In the genomic region with DNA sequence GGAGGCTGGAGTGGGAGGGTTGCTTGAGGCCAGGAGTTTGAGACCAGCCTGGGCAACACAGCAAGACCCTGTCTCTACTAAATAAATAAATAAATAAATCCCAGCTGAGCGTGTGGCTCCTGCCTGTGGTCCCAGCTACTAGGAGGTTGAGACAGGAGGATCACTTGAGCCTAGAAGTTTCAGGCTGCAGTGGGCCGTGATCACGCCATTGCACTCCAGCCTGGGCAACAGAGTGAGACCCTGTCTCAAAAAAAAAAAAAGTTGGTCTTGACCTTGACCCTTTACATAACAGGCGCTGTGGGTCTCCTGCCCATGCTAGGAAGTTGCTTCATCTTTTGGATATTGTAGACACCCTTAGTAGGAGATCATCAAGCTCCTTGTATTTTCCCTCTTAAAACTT, we compare ENCODE assay signal across 21 cellular contexts. TPM values are rescaled to one million over a fixed set of nuclear protein-coding genes. Genes with fewer than 3 reads are reported as not detected.
DNase-seq lines count a peak whose midpoint lies in the region; ATAC-seq, FAIRE-seq and TF ChIP-seq lines count a peak whose summit lies in the region.
"Had no signal": no experiment of that assay in that cellular context is flagged by ENCODE, and none has a peak within 500 bp of the region (broad histone marks: within the 10 kb centered on the region; RNA-seq: fewer than 3 reads in every experiment).

No MANE protein-coding gene starts in this region.

- H3K27me3 ChIP-seq in HepG2 (ENCODE audit: control insufficient read depth in 1 of 2, insufficient read depth in 2 of 2, low read length in 2 of 2) (no peaks in the 10 kb centered on the region), right lobe of liver (no peaks in the 10 kb centered on the region), K562 (ENCODE audit: control insufficient read depth in 2 of 2, insufficient read depth in 2 of 2, low read length in 2 of 2) (no peaks in the 10 kb centered on the region; a peak in 1 of 5 replicates)
- H3K27me3 ChIP-seq: BLaER1 treated with 17β-estradiol and CSF1 and Interleukin-3, amounts not matched to agents 10 nM and 100 nM had no signal

- no peaks in the 10 kb centered on the region for H3K9me1 ChIP-seq in K562 (ENCODE audit: control insufficient read depth, insufficient read depth, low read length)

- DNase-seq in HepG2 (ENCODE audit: low spot score) (no peak), right lobe of liver (no peak), K562 (ENCODE audit: extremely low read depth in 1 of 4, low spot score in 3 of 4) (no peak)
- DNase-seq: AML-193; Calu3; CD4-positive, alpha-beta T cell; CD8-positive, alpha-beta T cell; DMS79 treated with DMSO at 0.1 percent for 48 hours; GF-D8 had no signal

- FAIRE-seq in HepG2 (lab: Jason Lieb, UNC) (no peak), K562 (lab: Jason Lieb, UNC) (no peak)
- FAIRE-seq: A549, D721Med, G401.6, GM12891, GM19239 had no signal

- TF ChIP-seq RAD21 in HepG2 (CRISPR knock-in tag; IDR thresholded peaks at IDR 0.05) (no peak), K562 (CRISPR knock-in tag; conservative IDR thresholded peaks at IDR 0.05 in 1 of 2, IDR thresholded peaks at IDR 0.05 in 1 of 2) (no peak)

- H2AFZ ChIP-seq in HepG2 (ENCODE audit: low read length) (no peak overlapping the region), K562 (ENCODE audit: low read depth, low read length) (no peak overlapping the region)

- intact Hi-C loops in HepG2 (cut with micrococcal nuclease; ENCODE audit: unreplicated experiment) (no loop called here), right lobe of liver (cut with DNase I) (no loop called here), K562 (cut with micrococcal nuclease) (no loop called here)

- POLR2A ChIA-PET in HepG2 (lab: Yijun Ruan, JAX) (interaction anchor here (0.6 to 1.2 kb wide), 2 partner anchors 8 to 384 kb away, joined by 4 to 5 read pairs; no protein-coding TSS in a partner anchor), K562 (lab: Yijun Ruan, JAX) (interaction anchor here (1.1 kb wide), 1 partner anchor 22 kb away, joined by 3 read pairs; no protein-coding TSS in a partner anchor)

- H3K9me3 ChIP-seq in HepG2 (ENCODE audit: low read length) (no peaks in the 10 kb centered on the region), right lobe of liver (no peaks in the 10 kb centered on the region), K562 (replicated peaks; ENCODE audit: control insufficient read depth, insufficient read depth, low read depth, low read length) (no peaks in the 10 kb centered on the region)
- H3K9me3 ChIP-seq: A549; BLaER1 treated with 17β-estradiol and CSF1 and Interleukin-3, amounts not matched to agents 10 nM and 100 nM; Caco-2 had no signal

- no TSS peak for BruUV-seq in HepG2 (replicated peaks; lab: Mats Ljungman, UMichigan)
- no TSS peak for BruUV-seq in K562 (replicated peaks; lab: Mats Ljungman, UMichigan)

- in situ Hi-C loops in HepG2 (cut with HindIII; ENCODE audit: extremely low pct_ligation_motif_present, low pct_unique_long_range_greater_than_20kb) (no loop called here), K562 (cut with MboI) (no loop called here)

- TF ChIP-seq CTCF in HepG2 (CRISPR knock-in tag; IDR thresholded peaks at IDR 0.05) (no peak), right lobe of liver (IDR thresholded peaks at IDR 0.05) (no peak), K562 (IDR thresholded peaks at IDR 0.05 in 2 of 3, conservative IDR thresholded peaks at IDR 0.05 in 1 of 3; ENCODE audit: insufficient read depth in 2 of 3, low read depth in 1 of 3, low read length in 3 of 3) (no peak)

- H3K4me3 ChIP-seq in HepG2 (replicated peaks in 1 of 3; ENCODE audit: insufficient read depth in 1 of 3, low read depth in 2 of 3, low read length in 3 of 3) (no peak overlapping the region), right lobe of liver (no peak overlapping the region), K562 (no peak overlapping the region)
- H3K4me3 ChIP-seq: A549; BLaER1 treated with 17β-estradiol and CSF1 and Interleukin-3, amounts not matched to agents 10 nM and 100 nM had no signal

- H3K4me1 ChIP-seq in HepG2 (ENCODE audit: insufficient read depth, low read length) (peaks cover 38% of the 10 kb centered on the region), right lobe of liver (peaks cover 0 to 24% (median 11%) of the 10 kb centered on the region in 4 donors), K562 (replicated peaks in 1 of 2; ENCODE audit: control insufficient read depth in 2 of 2, insufficient read depth in 2 of 2, low read length in 2 of 2) (peaks cover 0 to 5% of the 10 kb centered on the region in 2 experiments; a peak in 1 of 5 replicates)
- H3K4me1 ChIP-seq: A549 had no signal

- H3K27ac ChIP-seq in HepG2 (ENCODE audit: extremely low read length, insufficient read depth, low read length) (no peak overlapping the region), right lobe of liver (no peak overlapping the region), K562 (ENCODE audit: extremely low read depth, low read depth, low read length) (no peak overlapping the region)
- H3K27ac ChIP-seq: 22Rv1; A549; BLaER1 treated with 17β-estradiol and CSF1 and Interleukin-3, amounts not matched to agents 10 nM and 100 nM; C4-2B had no signal

- CTCF ChIA-PET in HepG2 (lab: Yijun Ruan, JAX; ENCODE audit: low intra/inter-chr PET ratio, low total read pairs), result no interaction called here
- CTCF ChIA-PET in K562 (lab: Yijun Ruan, JAX; ENCODE audit: low intra/inter-chr PET ratio), result no interaction called here

- 100% methylated on average over 4 of the region's 4 CpGs for WGBS in HepG2 (ENCODE audit: low lambda C conversion rate)
- 100% methylated on average over 2 of the region's 4 CpGs for WGBS in right lobe of liver (ENCODE audit: insufficient coverage, low coverage, low lambda C conversion rate, missing lambda C conversion rate)
- 63% methylated on average over 4 of the region's 4 CpGs for WGBS in K562 (ENCODE audit: insufficient coverage, low coverage, missing lambda C conversion rate)

- H4K20me1 ChIP-seq in HepG2 (ENCODE audit: insufficient read depth, low read length), result no peaks in the 10 kb centered on the region
- no peaks in the 10 kb centered on the region; the same call in 1 of the 2 replicates for H4K20me1 ChIP-seq in K562 (replicated peaks; ENCODE audit: control insufficient read depth, insufficient read depth, low read length)

- H3K36me3 ChIP-seq in HepG2 (replicated peaks in 1 of 2; ENCODE audit: control insufficient read depth in 1 of 2, insufficient read depth in 2 of 2, low read length in 2 of 2) (peaks cover 1 to 7% of the 10 kb centered on the region in 2 experiments; a peak in 2 of 5 replicates), right lobe of liver (no peaks in the 10 kb centered on the region), K562 (ENCODE audit: control insufficient read depth, insufficient read depth, low read length) (no peaks in the 10 kb centered on the region)

- H3K79me2 ChIP-seq in HepG2 (ENCODE audit: insufficient read depth, low read length) (peaks cover 9% of the 10 kb centered on the region), K562 (ENCODE audit: control insufficient read depth, insufficient read depth, low read length) (no peaks in the 10 kb centered on the region)

- TF ChIP-seq POLR2A in HepG2 (IDR thresholded peaks at IDR 0.05; ENCODE audit: insufficient read depth in 1 of 2, low read depth in 2 of 2, low read length in 2 of 2), result no peak
- TF ChIP-seq POLR2A in right lobe of liver (IDR thresholded peaks at IDR 0.05), result no peak
- TF ChIP-seq POLR2A in K562 (conservative IDR thresholded peaks at IDR 0.05), result no peak

- ATAC-seq in HepG2 (no peak), right lobe of liver (no peak), K562 (no peak), HG02588 (IDR thresholded peaks at IDR 0.05; ENCODE audit: unreplicated experiment) (no peak)
- ATAC-seq: A549; CD8-positive, alpha-beta T cell had no signal

- TF ChIP-seq EP300 in HepG2 (IDR thresholded peaks at IDR 0.05; ENCODE audit: low read depth in 2 of 2, low read length in 2 of 2), result no peak
- TF ChIP-seq EP300 in HepG2 (CRISPR knock-in tag; IDR thresholded peaks at IDR 0.05; ENCODE audit: borderline replicate concordance), result no peak
- no peak for TF ChIP-seq EP300 in K562 (IDR thresholded peaks at IDR 0.05; ENCODE audit: low read length)

- H3K4me2 ChIP-seq in HepG2 (ENCODE audit: low read depth, low read length), result no peak overlapping the region
- H3K4me2 ChIP-seq in K562 (ENCODE audit: insufficient read depth, low read length), result no peak overlapping the region
- H3K4me2 ChIP-seq: A549; BLaER1 treated with 17β-estradiol and CSF1 and Interleukin-3, amounts not matched to agents 10 nM and 100 nM had no signal

- H3K9ac ChIP-seq in HepG2 (ENCODE audit: insufficient read depth, low read depth, low read length), result no peak overlapping the region
- no peak overlapping the region for H3K9ac ChIP-seq in K562 (ENCODE audit: insufficient read depth in 1 of 2, low read depth in 2 of 2, low read length in 2 of 2)
- H3K9ac ChIP-seq: BLaER1 treated with 17β-estradiol and CSF1 and Interleukin-3, amounts not matched to agents 10 nM and 100 nM had no signal

RNA-seq across cellular contexts. Expression of a gene that starts 11.4 kb away (rescaled TPM):
- total RNA-seq in HepG2 (2016; rRNA removed; fragmentation: Illumina TruSeq; extraction: Trizol) (32.0 and 87.3 TPM in 2 replicates), right lobe of liver (10 to 100 TPM; 25.1 to 60.9 (median 36.9) TPM), K562 (2014; rRNA removed) (3.1 and 5.0 TPM in 2 replicates), K562 (2014; rRNA removed; fragmentation: Illumina TruSeq; extraction: Trizol) (2.3 and 2.9 TPM in 2 replicates), K562 (2015; rRNA removed; fragmentation: Illumina TruSeq; extraction: Trizol) (4.1 and 4.4 TPM in 2 replicates), K562 (2021) (6.1 and 6.2 TPM in 2 replicates)
- total RNA-seq in HepG2 (2016; cell fraction: cytosol; rRNA removed; fragmentation: Illumina TruSeq; extraction: Trizol; ENCODE audit: low read depth), result 20.7 and 23.9 TPM in 2 replicates
- total RNA-seq in HepG2 (2016; cell fraction: insoluble cytoplasmic fraction; rRNA removed; fragmentation: Illumina TruSeq; extraction: Trizol), result 26.9 and 94.3 TPM in 2 replicates
- total RNA-seq in HepG2 (2016; cell fraction: membrane; rRNA removed; fragmentation: Illumina TruSeq; extraction: Trizol), result 19.8 and 21.0 TPM in 2 replicates
- 90.8 and 95.0 TPM in 2 replicates for total RNA-seq in HepG2 (2016; cell fraction: nucleus; rRNA removed; fragmentation: Illumina TruSeq; extraction: Trizol)
- polyA plus RNA-seq in HepG2 (2011; rRNA removed) (109 and 117 TPM in 2 replicates), K562 (2011; rRNA removed) (3.5 and 11.4 TPM in 2 replicates), K562 (2014; fragmentation: Illumina TruSeq; extraction: Trizol) (3.0 and 5.4 TPM in 2 replicates), K562 (2014; fragmentation: Nextera tagmentation; extraction: Ambion mirVana) (1 to 10 TPM in 1 of 2 experiments, under 1 TPM in 1; 0.89 to 1.5 TPM), K562 (2014; rRNA removed) (4.9 and 7.2 TPM in 2 replicates)
- 68.6 and 80.4 TPM in 2 replicates for polyA plus RNA-seq in HepG2 (2011; cell fraction: cytosol; rRNA removed)
- 334 and 438 TPM in 2 replicates for polyA plus RNA-seq in HepG2 (2011; cell fraction: nucleus; rRNA removed)
- polyA plus RNA-seq in HepG2 (2012), result 79.7 and 97.7 TPM in 2 replicates
- polyA plus RNA-seq in HepG2 (2016; cell fraction: cytosol; fragmentation: Illumina TruSeq; extraction: Trizol; ENCODE audit: low read depth), result 8.6 and 9.0 TPM in 2 replicates
- polyA plus RNA-seq in HepG2 (2016; cell fraction: insoluble cytoplasmic fraction; fragmentation: Illumina TruSeq; extraction: Trizol; ENCODE audit: low read depth), result 26.3 and 30.3 TPM in 2 replicates
- polyA plus RNA-seq in HepG2 (2016; cell fraction: membrane; fragmentation: Illumina TruSeq; extraction: Trizol; ENCODE audit: low read depth), result 13.4 and 14.3 TPM in 2 replicates
- 198 and 222 TPM in 2 replicates for polyA plus RNA-seq in HepG2 (2016; cell fraction: nucleus; fragmentation: Illumina TruSeq; extraction: Trizol; ENCODE audit: insufficient read depth, low read depth)
- polyA minus RNA-seq in HepG2 (2011; rRNA and poly(A)+ RNA removed; ENCODE audit: low replicate concordance), result 87.1 and 260 TPM in 2 replicates
- 32.1 and 36.7 TPM in 2 replicates for polyA minus RNA-seq in HepG2 (2011; cell fraction: cytosol; rRNA and poly(A)+ RNA removed)
- polyA minus RNA-seq in HepG2 (2011; cell fraction: nucleus; rRNA and poly(A)+ RNA removed), result 111 and 114 TPM in 2 replicates
- 7.3 and 27.3 TPM in 2 replicates for total RNA-seq in K562 (2011; cell fraction: chromatin; rRNA removed; ENCODE audit: low replicate concordance)
- 14.8 and 20.1 TPM in 2 replicates for total RNA-seq in K562 (2011; cell fraction: nucleolus; rRNA removed)
- 10.8 and 12.2 TPM in 2 replicates for total RNA-seq in K562 (2011; cell fraction: nucleoplasm; rRNA removed)
- polyA plus RNA-seq in K562 (2011; cell fraction: cytosol; rRNA removed), result 5.9 and 9.2 TPM in 2 replicates
- 22.4 and 48.3 TPM in 2 replicates for polyA plus RNA-seq in K562 (2011; cell fraction: nucleus; rRNA removed)
- polyA plus RNA-seq in K562 (2012), result 4.7 and 17.1 TPM in 2 replicates
- polyA minus RNA-seq in K562 (2011; rRNA and poly(A)+ RNA removed), result 6.7 and 8.8 TPM in 2 replicates
- polyA minus RNA-seq in K562 (2011; cell fraction: cytosol; rRNA and poly(A)+ RNA removed), result 3.3 and 5.7 TPM in 2 replicates
- polyA minus RNA-seq in K562 (2011; cell fraction: nucleus; rRNA and poly(A)+ RNA removed), result 12.0 and 22.5 TPM in 2 replicates

RNA-seq across cellular contexts. Expression of a gene that starts 31.3 kb away (rescaled TPM):
- not detected in 2 replicates for total RNA-seq in HepG2 (2016; rRNA removed; fragmentation: Illumina TruSeq; extraction: Trizol)
- not detected in 2 replicates for total RNA-seq in HepG2 (2016; cell fraction: cytosol; rRNA removed; fragmentation: Illumina TruSeq; extraction: Trizol; ENCODE audit: low read depth)
- total RNA-seq in HepG2 (2016; cell fraction: insoluble cytoplasmic fraction; rRNA removed; fragmentation: Illumina TruSeq; extraction: Trizol), result 0.09 TPM in 1 of 2 replicates, not detected in the other
- not detected in 2 replicates for total RNA-seq in HepG2 (2016; cell fraction: membrane; rRNA removed; fragmentation: Illumina TruSeq; extraction: Trizol)
- not detected in 2 replicates for total RNA-seq in HepG2 (2016; cell fraction: nucleus; rRNA removed; fragmentation: Illumina TruSeq; extraction: Trizol)
- polyA plus RNA-seq in HepG2 (2011; rRNA removed), result 1.4 and 2.2 TPM in 2 replicates
- polyA plus RNA-seq in HepG2 (2011; cell fraction: cytosol; rRNA removed), result 0.56 and 1.1 TPM in 2 replicates
- 7.9 and 10.0 TPM in 2 replicates for polyA plus RNA-seq in HepG2 (2011; cell fraction: nucleus; rRNA removed)
- polyA plus RNA-seq in HepG2 (2012), result 4.3 and 5.0 TPM in 2 replicates
- polyA plus RNA-seq in HepG2 (2016; cell fraction: cytosol; fragmentation: Illumina TruSeq; extraction: Trizol; ENCODE audit: low read depth), result not detected in 2 replicates
- not detected in 2 replicates for polyA plus RNA-seq in HepG2 (2016; cell fraction: insoluble cytoplasmic fraction; fragmentation: Illumina TruSeq; extraction: Trizol; ENCODE audit: low read depth)
- polyA plus RNA-seq in HepG2 (2016; cell fraction: membrane; fragmentation: Illumina TruSeq; extraction: Trizol; ENCODE audit: low read depth), result not detected in 2 replicates
- polyA plus RNA-seq in HepG2 (2016; cell fraction: nucleus; fragmentation: Illumina TruSeq; extraction: Trizol; ENCODE audit: insufficient read depth, low read depth), result 1.1 TPM in 1 of 2 replicates, not detected in the other
- 0.07 and 1.3 TPM in 2 replicates for polyA minus RNA-seq in HepG2 (2011; rRNA and poly(A)+ RNA removed; ENCODE audit: low replicate concordance)
- not detected in 2 replicates for polyA minus RNA-seq in HepG2 (2011; cell fraction: cytosol; rRNA and poly(A)+ RNA removed)
- polyA minus RNA-seq in HepG2 (2011; cell fraction: nucleus; rRNA and poly(A)+ RNA removed), result 0.64 and 0.87 TPM in 2 replicates
- total RNA-seq in right lobe of liver, result 10 to 100 TPM in 2 of 6 experiments, 1 to 10 TPM in 4; 1.0 to 11.3 (median 3.8) TPM
- total RNA-seq in K562 (2011; cell fraction: chromatin; rRNA removed; ENCODE audit: low replicate concordance), result not detected in 2 replicates
- not detected in 2 replicates for total RNA-seq in K562 (2011; cell fraction: nucleolus; rRNA removed)
- total RNA-seq in K562 (2011; cell fraction: nucleoplasm; rRNA removed), result not detected in 2 replicates
- not detected in 2 replicates for total RNA-seq in K562 (2014; rRNA removed)
- not detected in 2 replicates for total RNA-seq in K562 (2014; rRNA removed; fragmentation: Illumina TruSeq; extraction: Trizol)
- not detected in 2 replicates for total RNA-seq in K562 (2015; rRNA removed; fragmentation: Illumina TruSeq; extraction: Trizol)
- not detected in 2 replicates for total RNA-seq in K562 (2021)
- polyA plus RNA-seq in K562 (2011; rRNA removed), result not detected in 2 replicates
- polyA plus RNA-seq in K562 (2011; cell fraction: cytosol; rRNA removed), result not detected in 2 replicates
- polyA plus RNA-seq in K562 (2011; cell fraction: nucleus; rRNA removed), result not detected in 2 replicates
- 0.12 and 0.15 TPM in 2 replicates for polyA plus RNA-seq in K562 (2012)
- not detected in 2 replicates for polyA plus RNA-seq in K562 (2014; fragmentation: Illumina TruSeq; extraction: Trizol)
- not detected for polyA plus RNA-seq in K562 (2014; fragmentation: Nextera tagmentation; extraction: Ambion mirVana)
- polyA plus RNA-seq in K562 (2014; rRNA removed), result not detected in 2 replicates
- polyA minus RNA-seq in K562 (2011; rRNA and poly(A)+ RNA removed), result not detected in 2 replicates
- not detected in 2 replicates for polyA minus RNA-seq in K562 (2011; cell fraction: cytosol; rRNA and poly(A)+ RNA removed)
- not detected in 2 replicates for polyA minus RNA-seq in K562 (2011; cell fraction: nucleus; rRNA and poly(A)+ RNA removed)
- total RNA-seq: A172; Caco-2; Calu3; CD4-positive, alpha-beta T cell; CD8-positive, alpha-beta T cell had no signal
- polyA plus RNA-seq: A549, BJ had no signal

RNA-seq across cellular contexts. Expression of a gene that starts 40.1 kb away (rescaled TPM):
- total RNA-seq in HepG2 (2016; rRNA removed; fragmentation: Illumina TruSeq; extraction: Trizol) (222 and 239 TPM in 2 replicates), right lobe of liver (100 to 1,000 TPM in 2 of 6 experiments, 10 to 100 TPM in 4; 36.0 to 125 (median 64.0) TPM), K562 (2014; rRNA removed) (187 and 221 TPM in 2 replicates), K562 (2014; rRNA removed; fragmentation: Illumina TruSeq; extraction: Trizol) (154 and 156 TPM in 2 replicates), K562 (2015; rRNA removed; fragmentation: Illumina TruSeq; extraction: Trizol) (187 TPM in 2 replicates), K562 (2021) (223 and 244 TPM in 2 replicates)
- total RNA-seq in HepG2 (2016; cell fraction: cytosol; rRNA removed; fragmentation: Illumina TruSeq; extraction: Trizol; ENCODE audit: low read depth), result 75.0 and 83.4 TPM in 2 replicates
- total RNA-seq in HepG2 (2016; cell fraction: insoluble cytoplasmic fraction; rRNA removed; fragmentation: Illumina TruSeq; extraction: Trizol), result 213 and 234 TPM in 2 replicates
- 172 and 182 TPM in 2 replicates for total RNA-seq in HepG2 (2016; cell fraction: membrane; rRNA removed; fragmentation: Illumina TruSeq; extraction: Trizol)
- total RNA-seq in HepG2 (2016; cell fraction: nucleus; rRNA removed; fragmentation: Illumina TruSeq; extraction: Trizol), result 115 and 124 TPM in 2 replicates
- polyA plus RNA-seq in HepG2 (2011; rRNA removed) (87.3 and 93.2 TPM in 2 replicates), K562 (2011; rRNA removed) (119 and 158 TPM in 2 replicates), K562 (2014; fragmentation: Illumina TruSeq; extraction: Trizol) (206 and 214 TPM in 2 replicates), K562 (2014; fragmentation: Nextera tagmentation; extraction: Ambion mirVana) (10 to 100 TPM; 27.8 to 38.7 TPM), K562 (2014; rRNA removed) (118 and 134 TPM in 2 replicates)
- 57.2 and 66.4 TPM in 2 replicates for polyA plus RNA-seq in HepG2 (2011; cell fraction: cytosol; rRNA removed)
- polyA plus RNA-seq in HepG2 (2011; cell fraction: nucleus; rRNA removed), result 50.6 and 58.7 TPM in 2 replicates
- 90.0 and 114 TPM in 2 replicates for polyA plus RNA-seq in HepG2 (2012)
- 59.8 and 73.7 TPM in 2 replicates for polyA plus RNA-seq in HepG2 (2016; cell fraction: cytosol; fragmentation: Illumina TruSeq; extraction: Trizol; ENCODE audit: low read depth)
- 202 and 242 TPM in 2 replicates for polyA plus RNA-seq in HepG2 (2016; cell fraction: insoluble cytoplasmic fraction; fragmentation: Illumina TruSeq; extraction: Trizol; ENCODE audit: low read depth)
- 104 and 113 TPM in 2 replicates for polyA plus RNA-seq in HepG2 (2016; cell fraction: membrane; fragmentation: Illumina TruSeq; extraction: Trizol; ENCODE audit: low read depth)
- 152 and 155 TPM in 2 replicates for polyA plus RNA-seq in HepG2 (2016; cell fraction: nucleus; fragmentation: Illumina TruSeq; extraction: Trizol; ENCODE audit: insufficient read depth, low read depth)
- 159 and 165 TPM in 2 replicates for polyA minus RNA-seq in HepG2 (2011; rRNA and poly(A)+ RNA removed; ENCODE audit: low replicate concordance)
- 74.4 and 77.8 TPM in 2 replicates for polyA minus RNA-seq in HepG2 (2011; cell fraction: cytosol; rRNA and poly(A)+ RNA removed)
- 73.0 and 88.5 TPM in 2 replicates for polyA minus RNA-seq in HepG2 (2011; cell fraction: nucleus; rRNA and poly(A)+ RNA removed)
- 69.1 and 116 TPM in 2 replicates for total RNA-seq in K562 (2011; cell fraction: chromatin; rRNA removed; ENCODE audit: low replicate concordance)
- 92.4 and 122 TPM in 2 replicates for total RNA-seq in K562 (2011; cell fraction: nucleolus; rRNA removed)
- 127 and 192 TPM in 2 replicates for total RNA-seq in K562 (2011; cell fraction: nucleoplasm; rRNA removed)
- polyA plus RNA-seq in K562 (2011; cell fraction: cytosol; rRNA removed), result 85.0 and 92.7 TPM in 2 replicates
- 52.0 and 69.3 TPM in 2 replicates for polyA plus RNA-seq in K562 (2011; cell fraction: nucleus; rRNA removed)
- 201 and 212 TPM in 2 replicates for polyA plus RNA-seq in K562 (2012)
- polyA minus RNA-seq in K562 (2011; rRNA and poly(A)+ RNA removed), result 198 and 249 TPM in 2 replicates
- polyA minus RNA-seq in K562 (2011; cell fraction: cytosol; rRNA and poly(A)+ RNA removed), result 104 and 126 TPM in 2 replicates
- 35.8 and 66.0 TPM in 2 replicates for polyA minus RNA-seq in K562 (2011; cell fraction: nucleus; rRNA and poly(A)+ RNA removed)

RNA-seq across cellular contexts. Expression of a gene that starts 41.3 kb away (rescaled TPM):
- total RNA-seq in HepG2 (2016; rRNA removed; fragmentation: Illumina TruSeq; extraction: Trizol), result 16.0 and 22.7 TPM in 2 replicates
- total RNA-seq in HepG2 (2016; cell fraction: cytosol; rRNA removed; fragmentation: Illumina TruSeq; extraction: Trizol; ENCODE audit: low read depth), result 7.3 and 10.0 TPM in 2 replicates
- 16.9 and 22.5 TPM in 2 replicates for total RNA-seq in HepG2 (2016; cell fraction: insoluble cytoplasmic fraction; rRNA removed; fragmentation: Illumina TruSeq; extraction: Trizol)
- total RNA-seq in HepG2 (2016; cell fraction: membrane; rRNA removed; fragmentation: Illumina TruSeq; extraction: Trizol), result 13.4 and 14.3 TPM in 2 replicates
- 30.4 and 33.5 TPM in 2 replicates for total RNA-seq in HepG2 (2016; cell fraction: nucleus; rRNA removed; fragmentation: Illumina TruSeq; extraction: Trizol)
- polyA plus RNA-seq in HepG2 (2011; rRNA removed), result 27.7 and 36.1 TPM in 2 replicates
- 18.4 and 20.0 TPM in 2 replicates for polyA plus RNA-seq in HepG2 (2011; cell fraction: cytosol; rRNA removed)
- 105 and 113 TPM in 2 replicates for polyA plus RNA-seq in HepG2 (2011; cell fraction: nucleus; rRNA removed)
- polyA plus RNA-seq in HepG2 (2012), result 23.6 and 33.3 TPM in 2 replicates
- polyA plus RNA-seq in HepG2 (2016; cell fraction: cytosol; fragmentation: Illumina TruSeq; extraction: Trizol; ENCODE audit: low read depth), result 5.4 and 6.8 TPM in 2 replicates
- polyA plus RNA-seq in HepG2 (2016; cell fraction: insoluble cytoplasmic fraction; fragmentation: Illumina TruSeq; extraction: Trizol; ENCODE audit: low read depth), result 26.1 and 30.3 TPM in 2 replicates
- polyA plus RNA-seq in HepG2 (2016; cell fraction: membrane; fragmentation: Illumina TruSeq; extraction: Trizol; ENCODE audit: low read depth), result 12.5 and 12.8 TPM in 2 replicates
- polyA plus RNA-seq in HepG2 (2016; cell fraction: nucleus; fragmentation: Illumina TruSeq; extraction: Trizol; ENCODE audit: insufficient read depth, low read depth), result 76.0 and 77.9 TPM in 2 replicates
- polyA minus RNA-seq in HepG2 (2011; rRNA and poly(A)+ RNA removed; ENCODE audit: low replicate concordance), result 18.5 and 34.3 TPM in 2 replicates
- 8.6 and 9.4 TPM in 2 replicates for polyA minus RNA-seq in HepG2 (2011; cell fraction: cytosol; rRNA and poly(A)+ RNA removed)
- 53.4 and 55.7 TPM in 2 replicates for polyA minus RNA-seq in HepG2 (2011; cell fraction: nucleus; rRNA and poly(A)+ RNA removed)
- total RNA-seq in right lobe of liver, result 10 to 100 TPM; 17.9 to 26.6 (median 23.4) TPM
- 82.5 and 106 TPM in 2 replicates for total RNA-seq in K562 (2011; cell fraction: chromatin; rRNA removed; ENCODE audit: low replicate concordance)
- 91.9 and 98.4 TPM in 2 replicates for total RNA-seq in K562 (2011; cell fraction: nucleolus; rRNA removed)
- 76.1 and 86.0 TPM in 2 replicates for total RNA-seq in K562 (2011; cell fraction: nucleoplasm; rRNA removed)
- 27.3 and 39.7 TPM in 2 replicates for total RNA-seq in K562 (2014; rRNA removed)
- 24.5 and 26.8 TPM in 2 replicates for total RNA-seq in K562 (2014; rRNA removed; fragmentation: Illumina TruSeq; extraction: Trizol)
- 25.9 and 26.2 TPM in 2 replicates for total RNA-seq in K562 (2015; rRNA removed; fragmentation: Illumina TruSeq; extraction: Trizol)
- total RNA-seq in K562 (2021), result 41.9 and 44.0 TPM in 2 replicates
- polyA plus RNA-seq in K562 (2011; rRNA removed), result 37.3 and 40.0 TPM in 2 replicates
- 24.5 and 36.5 TPM in 2 replicates for polyA plus RNA-seq in K562 (2011; cell fraction: cytosol; rRNA removed)
- polyA plus RNA-seq in K562 (2011; cell fraction: nucleus; rRNA removed), result 190 and 193 TPM in 2 replicates
- polyA plus RNA-seq in K562 (2012), result 23.1 and 26.7 TPM in 2 replicates
- polyA plus RNA-seq in K562 (2014; fragmentation: Illumina TruSeq; extraction: Trizol), result 23.1 and 24.9 TPM in 2 replicates
- 1 to 10 TPM; 4.5 to 5.2 TPM for polyA plus RNA-seq in K562 (2014; fragmentation: Nextera tagmentation; extraction: Ambion mirVana)
- 42.5 and 44.8 TPM in 2 replicates for polyA plus RNA-seq in K562 (2014; rRNA removed)
- polyA minus RNA-seq in K562 (2011; rRNA and poly(A)+ RNA removed), result 22.7 and 23.6 TPM in 2 replicates
- polyA minus RNA-seq in K562 (2011; cell fraction: cytosol; rRNA and poly(A)+ RNA removed), result 10.9 and 17.9 TPM in 2 replicates
- 60.3 and 71.5 TPM in 2 replicates for polyA minus RNA-seq in K562 (2011; cell fraction: nucleus; rRNA and poly(A)+ RNA removed)
